ENCODE assay signal across 25 cellular contexts in the genomic region with DNA sequence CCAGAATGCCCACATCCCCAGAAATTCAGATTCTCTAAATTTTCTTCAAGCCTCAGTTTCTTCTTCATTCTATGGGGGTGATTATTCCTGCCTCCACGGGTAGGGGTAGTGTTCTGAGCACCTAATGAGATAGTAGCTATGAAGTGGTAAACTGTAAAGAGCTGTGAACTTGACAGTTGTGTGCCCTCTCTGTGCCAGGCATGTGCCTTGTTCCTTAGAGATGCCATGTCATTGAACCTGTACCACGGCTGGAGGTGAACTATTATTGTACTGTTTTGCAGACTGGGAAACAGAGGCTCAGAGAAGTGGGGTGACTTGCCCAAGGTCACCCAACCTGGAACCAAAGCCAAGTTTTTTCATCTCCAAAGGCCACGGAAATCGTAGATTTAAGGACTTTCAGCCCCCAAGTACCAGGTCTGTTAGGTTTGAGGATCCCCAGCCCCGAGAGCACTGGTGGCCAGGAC.
A peak's percentile ranks its signal among the peaks of the same experiment; 100 is the strongest.
DNase-seq lines count a peak whose midpoint lies in the region; ATAC-seq, FAIRE-seq and TF ChIP-seq lines count a peak whose summit lies in the region.
"Had no signal": no experiment of that assay in that cellular context is flagged by ENCODE, and none has a peak within 500 bp of the region (broad histone marks: within the 10 kb centered on the region; RNA-seq: fewer than 3 reads in every experiment).

No MANE protein-coding gene starts in this region.

- peak overlapping the region; percentile 8 for H2AFZ ChIP-seq in IMR-90 (replicated peaks; ENCODE audit: low read length, poor library complexity)
- peak overlapping the region; percentile 93 for H2AFZ ChIP-seq in mammary epithelial cell (ENCODE audit: low read depth, low read length)
- no peak overlapping the region for H2AFZ ChIP-seq in keratinocyte (ENCODE audit: control insufficient read depth, low read length)

- DNase-seq in IMR-90: no peak
- no peak for DNase-seq in mammary epithelial cell
- DNase-seq in keratinocyte (ENCODE audit: low read depth, low spot score): no peak
- no peak for DNase-seq in stimulated activated CD4-positive, alpha-beta T cell treated with anti-CD3 and anti-CD28 coated beads, Interleukin-1b, Interleukin-23, amount 100 ng/mL, for 48 hours
- no peak for DNase-seq in iPS-NIHi11 (ENCODE audit: low spot score)
- DNase-seq: activated CD4-positive, alpha-beta T cell treated with anti-CD3 and anti-CD28 coated beads for 4 hours; activated CD8-positive, alpha-beta memory T cell treated with anti-CD3 and anti-CD28 coated beads, Interleukin-2, amount 10 ng/mL, durations not matched to agents 7 days and 5 days; CD4-positive, CD25-positive, alpha-beta regulatory T cell; DMS 273 treated with DMSO at 0.1 percent for 48 hours; H9; left lung; MM.1S; NCI-H1436 treated with DMSO at 0.1 percent for 48 hours; NCI-H510A; NK-92 treated with Interleukin-12 subunit alpha and Interleukin-12 subunit beta, amount 100 ng/mL, for 24 hours; stimulated activated CD4-positive, alpha-beta T cell treated with anti-CD3 and anti-CD28 coated beads, Interleukin-15, amount 100 ng/mL, for 24 hours; T-helper 17 cell had no signal

- ATAC-seq in IMR-90 (ENCODE audit: low read depth): no peak
- ATAC-seq in GM18517 (IDR thresholded peaks at IDR 0.05; ENCODE audit: unreplicated experiment): no peak
- no peak for ATAC-seq in GM18520 (IDR thresholded peaks at IDR 0.05; ENCODE audit: unreplicated experiment)
- ATAC-seq: activated CD8-positive, alpha-beta memory T cell treated with anti-CD3 and anti-CD28 coated beads, Interleukin-2, amount 10 ng/mL, durations not matched to agents 7 days and 5 days; activated naive CD4-positive, alpha-beta T cell treated with anti-CD3 and anti-CD28 coated beads, Interleukin-2, amount 50 U/mL, for 72 hours; K562; T-helper 17 cell had no signal

- no peak for TF ChIP-seq RAD21 in IMR-90 (IDR thresholded peaks at IDR 0.05; ENCODE audit: low read length)

- H3K4me2 ChIP-seq in IMR-90 (ENCODE audit: low read depth, low read length) (no peak overlapping the region), mammary epithelial cell (ENCODE audit: insufficient read depth, low read depth, low read length) (no peak overlapping the region), keratinocyte (ENCODE audit: control insufficient read depth, extremely low read depth, insufficient read depth, low read depth, low read length) (no peak overlapping the region)

- H3K4me1 ChIP-seq in IMR-90 (ENCODE audit: control insufficient read depth, insufficient read depth, low read length) (peaks cover 34% of the 10 kb centered on the region), mammary epithelial cell (ENCODE audit: insufficient read depth, low read length) (peaks cover 44% of the 10 kb centered on the region), keratinocyte (ENCODE audit: control insufficient read depth, extremely low read depth, insufficient read depth, low read length) (peaks cover 38% of the 10 kb centered on the region)

- dilution Hi-C loops in IMR-90 (cut with HindIII; ENCODE audit: low sequenced_read_pairs, unreplicated experiment) (no loop called here), mammary epithelial cell (cut with HindIII; ENCODE audit: low sequenced_read_pairs) (no loop called here), keratinocyte (cut with MboI; ENCODE audit: extremely low pct_ligation_motif_present, low sequenced_read_pairs) (no loop called here)

- peak overlapping the region; percentile 10; the same call in 1 of the 2 replicates for H4K91ac ChIP-seq in IMR-90 (ENCODE audit: insufficient read depth, low read depth, low read length)

- no peak for TF ChIP-seq POLR2A in IMR-90 (IDR thresholded peaks at IDR 0.05; ENCODE audit: low read depth, low read length)

- H2BK20ac ChIP-seq in IMR-90 (ENCODE audit: low read depth, low read length): peak overlapping the region; percentile 30; the same call in 1 of the 2 replicates

- BruUV-seq in IMR-90 (replicated peaks; lab: Mats Ljungman, UMichigan) (no TSS peak), mammary epithelial cell (replicated peaks; lab: Mats Ljungman, UMichigan) (no TSS peak)

- intact Hi-C loops in IMR-90 (cut with micrococcal nuclease): no loop called here
- intact Hi-C loops in mammary epithelial cell (cut with micrococcal nuclease): no loop called here

- H3K14ac ChIP-seq in IMR-90 (replicated peaks; ENCODE audit: low read depth, low read length): peak overlapping the region; percentile 39; the same call in 1 of the 2 replicates

- peaks cover 6% of the 10 kb centered on the region for H3K9me3 ChIP-seq in IMR-90 (ENCODE audit: control insufficient read depth, insufficient read depth, low read length)
- H3K9me3 ChIP-seq in mammary epithelial cell (replicated peaks; ENCODE audit: insufficient read depth, low read length): no peaks in the 10 kb centered on the region
- H3K9me3 ChIP-seq in keratinocyte (ENCODE audit: control insufficient read depth, low read depth, low read length): no peaks in the 10 kb centered on the region
- H3K9me3 ChIP-seq: thoracic aorta had no signal

- no peak overlapping the region for H3K27ac ChIP-seq in IMR-90 (ENCODE audit: insufficient read depth, low read length)
- peak overlapping the region; percentile 94 for H3K27ac ChIP-seq in mammary epithelial cell (ENCODE audit: insufficient read depth, low read depth, low read length)
- H3K27ac ChIP-seq in keratinocyte (ENCODE audit: control insufficient read depth, insufficient read depth, low read length): peak overlapping the region; percentile 93
- peak overlapping the region in 11 of 21 experiments; percentile 54 to 86 (median 73) for H3K27ac ChIP-seq in skin epidermis
- H3K27ac ChIP-seq: SK-N-MC, thoracic aorta had no signal

- peak overlapping the region; percentile 59 for H3K4ac ChIP-seq in IMR-90 (ENCODE audit: low read depth, low read length)

- H3K36me3 ChIP-seq in IMR-90 (ENCODE audit: control insufficient read depth, insufficient read depth, low read length) (no peaks in the 10 kb centered on the region), mammary epithelial cell (ENCODE audit: insufficient read depth, low read length) (no peaks in the 10 kb centered on the region), keratinocyte (ENCODE audit: control insufficient read depth in 2 of 2, extremely low read depth in 1 of 2, insufficient read depth in 2 of 2, low read length in 2 of 2) (no peaks in the 10 kb centered on the region)
- H3K36me3 ChIP-seq: left lung, Peyer's patch, thoracic aorta had no signal

- peak overlapping the region; percentile 81 for H2AK5ac ChIP-seq in IMR-90 (ENCODE audit: low read depth, low read length)

- no peak overlapping the region for H3K23ac ChIP-seq in IMR-90 (ENCODE audit: low read depth, low read length)

- peak overlapping the region; percentile 48 for H2BK5ac ChIP-seq in IMR-90 (ENCODE audit: low read depth, low read length, poor library complexity, severe bottlenecking)

- H3K79me1 ChIP-seq in IMR-90 (ENCODE audit: low read depth in 1 of 2, low read length in 2 of 2): no peaks in the 10 kb centered on the region

- no peak overlapping the region for H2AK9ac ChIP-seq in IMR-90 (replicated peaks; ENCODE audit: low read depth, low read length, poor library complexity)

- H2BK15ac ChIP-seq in IMR-90 (ENCODE audit: low read depth, low read length): peak overlapping the region; percentile 44; the same call in 1 of the 3 replicates

- peak overlapping the region; percentile 63 for H2BK120ac ChIP-seq in IMR-90 (ENCODE audit: low read depth, low read length)

- H4K8ac ChIP-seq in IMR-90 (ENCODE audit: low read depth in 2 of 2, low read length in 2 of 2): peak overlapping the region in 1 of 2 experiments; percentile 10; a peak in 1 of 4 replicates

- H3K9ac ChIP-seq in IMR-90 (ENCODE audit: low read depth, low read length): no peak overlapping the region
- H3K9ac ChIP-seq in mammary epithelial cell (ENCODE audit: insufficient read depth, low read length): no peak overlapping the region
- peak overlapping the region; percentile 70 for H3K9ac ChIP-seq in keratinocyte (ENCODE audit: control insufficient read depth, extremely low read depth, insufficient read depth, low read length)

- 0 out of 2 replicates have a peak overlapping the region, but pooled peaks have one; percentile 14 for H3K18ac ChIP-seq in IMR-90 (ENCODE audit: low read depth, low read length)

- H3K56ac ChIP-seq in IMR-90 (ENCODE audit: extremely low read depth, insufficient read depth, low read length): no peak overlapping the region

- H4K20me1 ChIP-seq in IMR-90 (ENCODE audit: insufficient read depth, low read length): no peaks in the 10 kb centered on the region
- no peaks in the 10 kb centered on the region for H4K20me1 ChIP-seq in mammary epithelial cell (ENCODE audit: insufficient read depth, low read length)
- H4K20me1 ChIP-seq in keratinocyte (ENCODE audit: control insufficient read depth, extremely low read depth, insufficient read depth, low read length): no peaks in the 10 kb centered on the region

- H3K4me3 ChIP-seq in IMR-90 (ENCODE audit: insufficient read depth, low read depth, low read length) (no peak overlapping the region), mammary epithelial cell (replicated peaks in 1 of 3; ENCODE audit: insufficient read depth in 1 of 3, low read depth in 2 of 3, low read length in 3 of 3) (no peak overlapping the region), keratinocyte (ENCODE audit: control insufficient read depth in 2 of 3, extremely low read depth in 1 of 3, insufficient read depth in 2 of 3, low read depth in 1 of 3, low read length in 3 of 3) (no peak overlapping the region), skin epidermis (no peak overlapping the region)
- H3K4me3 ChIP-seq: K562, left lung, Peyer's patch, SK-N-MC, thoracic aorta had no signal

- H3K79me2 ChIP-seq in mammary epithelial cell (ENCODE audit: insufficient read depth, low read length) (no peaks in the 10 kb centered on the region), keratinocyte (ENCODE audit: control insufficient read depth, insufficient read depth, low read length) (no peaks in the 10 kb centered on the region)

- in situ Hi-C loops in IMR-90 (cut with MboI; ENCODE audit: low sequenced_read_pairs): loop anchor here (25.0 kb wide), 1 partner anchor 490 kb away; a partner anchor contains a TSS
- in situ Hi-C loops in mammary epithelial cell (cut with MboI; ENCODE audit: low sequenced_read_pairs in 2 of 2): no loop called here

- TF ChIP-seq CTCF in IMR-90 (conservative IDR thresholded peaks at IDR 0.05; ENCODE audit: low read depth, low read length) (no peak), mammary epithelial cell (conservative IDR thresholded peaks at IDR 0.05 in 1 of 2, IDR thresholded peaks at IDR 0.05 in 1 of 2; ENCODE audit: extremely low read depth in 1 of 2, insufficient read depth in 1 of 2, low read depth in 1 of 2, low read length in 2 of 2) (no peak), keratinocyte (optimal IDR thresholded peaks at IDR 0.05 in 1 of 3, IDR thresholded peaks at IDR 0.05 in 1 of 3, conservative IDR thresholded peaks at IDR 0.05 in 1 of 3; ENCODE audit: extremely low read depth in 1 of 3, insufficient read depth in 2 of 3, low read length in 3 of 3) (no peak)

- no peak overlapping the region for H4K5ac ChIP-seq in IMR-90 (ENCODE audit: low read depth, low read length)

- WGBS in IMR-90 (ENCODE audit: extremely low coverage in 2 of 2, insufficient read length in 1 of 2), 2 experiments: no CpG with 5 or more reads among the region's 5 CpGs
- WGBS in mammary epithelial cell (ENCODE audit: low coverage, missing lambda C conversion rate): 64% methylated on average over 4 of the region's 5 CpGs

- CTCF ChIA-PET in IMR-90 (lab: Yijun Ruan, JAX): interaction anchor here (1.1 kb wide), 1 partner anchor 12 kb away, joined by 3 read pairs; no protein-coding TSS in a partner anchor
- CTCF ChIA-PET in mammary epithelial cell (lab: Charles Lee; ENCODE audit: low non-redundant PET): no interaction called here

- H3K9me1 ChIP-seq in IMR-90 (ENCODE audit: insufficient read depth, low read length) (peaks cover 22% of the 10 kb centered on the region), keratinocyte (ENCODE audit: control insufficient read depth, extremely low read depth, insufficient read depth, low read length) (no peaks in the 10 kb centered on the region)

- POLR2A ChIA-PET in IMR-90 (lab: Charles Lee; ENCODE audit: unreplicated experiment): no interaction called here

- H3K27me3 ChIP-seq in IMR-90 (ENCODE audit: control insufficient read depth, insufficient read depth, low read length): no peaks in the 10 kb centered on the region
- no peaks in the 10 kb centered on the region for H3K27me3 ChIP-seq in mammary epithelial cell (ENCODE audit: insufficient read depth, low read length)
- H3K27me3 ChIP-seq in keratinocyte (ENCODE audit: control insufficient read depth, extremely low read depth, insufficient read depth, low read length): no peaks in the 10 kb centered on the region
- H3K27me3 ChIP-seq: Peyer's patch had no signal

- FAIRE-seq in keratinocyte (lab: Jason Lieb, UNC): no peak
- FAIRE-seq: K562 had no signal
